1 cellular context compared by ENCODE assay signal in the genomic region with DNA sequence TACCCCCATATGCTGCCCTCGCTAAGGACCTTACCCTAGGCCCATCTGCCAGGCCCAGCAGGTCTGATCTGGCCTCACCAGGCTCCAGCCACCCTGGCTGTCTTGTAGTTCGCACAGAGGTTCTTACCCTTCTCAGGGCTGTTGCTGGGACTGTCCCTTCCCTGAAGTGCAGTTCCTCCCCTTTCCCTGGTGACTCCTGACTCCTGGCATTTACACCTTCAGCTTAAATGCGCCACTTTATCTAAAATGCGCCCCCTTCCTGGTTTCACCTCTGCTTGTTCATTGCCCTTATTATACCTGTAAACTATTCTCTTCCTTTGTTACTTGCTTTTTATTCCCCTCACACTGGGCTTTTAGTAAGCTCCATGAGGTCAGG.
TF ChIP-seq lines count a peak whose summit lies in the region.

No MANE protein-coding gene starts in this region.

TF ChIP-seq in endothelial cell of umbilical vein, 7 proteins besides CTCF, POLR2A, EP300 and RAD21 (continued from another document):
- no peak for TF ChIP-seq GATA2 (IDR thresholded peaks at IDR 0.05; ENCODE audit: insufficient read depth, insufficient read length, low read depth, low read length)
- TF ChIP-seq FOS (IDR thresholded peaks at IDR 0.05; ENCODE audit: borderline replicate concordance, insufficient read depth, low read length): no peak
- TF ChIP-seq MYC (IDR thresholded peaks at IDR 0.05; ENCODE audit: low read depth, low read length): no peak
